30 cellular contexts compared by ENCODE assay signal in genomic region chr21:34653522-34653921, GRCh38. TPM values are rescaled to one million over a fixed set of nuclear protein-coding genes. Genes with fewer than 3 reads are reported as not detected.
"Had no signal": no experiment of that assay in that cellular context is flagged by ENCODE, and none has a peak within 500 bp of the region (broad histone marks: within the 10 kb centered on the region; RNA-seq: fewer than 3 reads in every experiment).

No MANE protein-coding gene starts in this region.

- H3K9me3 ChIP-seq: colonic mucosa, esophagus squamous epithelium, left lung, mucosa of descending colon had no signal

- H3K4me1 ChIP-seq: colonic mucosa, gastrocnemius medialis, heart right ventricle, left lung, lower lobe of right lung had no signal

- ATAC-seq: effector memory CD8-positive, alpha-beta T cell; esophagus mucosa; gastrocnemius medialis; heart right ventricle; left cardiac atrium; left lung; left ventricle myocardium superior; lower lobe of right lung; mucosa of descending colon had no signal

- H3K36me3 Mint-ChIP-seq: mesothelial cell of epicardium had no signal

- H3K27ac Mint-ChIP-seq: dendritic cell treated with granulocyte-macrophage colony-stimulating factor and Interleukin-4, amounts not matched to agents 40 ng/mL and 50 ng/mL, for 4 days; effector memory CD8-positive, alpha-beta T cell; endodermal cell; mesothelial cell of epicardium had no signal

- H3K9me3 Mint-ChIP-seq: effector memory CD8-positive, alpha-beta T cell had no signal

- H3K4me3 Mint-ChIP-seq: dendritic cell treated with granulocyte-macrophage colony-stimulating factor and Interleukin-4, amounts not matched to agents 40 ng/mL and 50 ng/mL, for 4 days; effector memory CD8-positive, alpha-beta T cell; endodermal cell; mesothelial cell of epicardium had no signal

- H3K36me3 ChIP-seq: colonic mucosa, esophagus squamous epithelium, gastrocnemius medialis, heart right ventricle, left lung, lower lobe of right lung had no signal

- H3K4me3 ChIP-seq: colonic mucosa, esophagus squamous epithelium, gastrocnemius medialis, heart right ventricle, left lung, lower lobe of right lung, mucosa of descending colon had no signal

- H3K27ac ChIP-seq: colonic mucosa, epithelial cell of prostate, esophagus squamous epithelium, gastrocnemius medialis, heart right ventricle, left lung, lower lobe of right lung had no signal

- DNase-seq: colonic mucosa; cortex of kidney; effector CD8-positive, alpha-beta T cell; effector memory CD8-positive, alpha-beta T cell; endodermal cell; erythroblast; esophagus squamous epithelium; foreskin fibroblast; foreskin melanocyte; gastrocnemius medialis; glutamatergic neuron; heart right ventricle; hippocampal formation; left cardiac atrium; left lung; left ventricle myocardium superior; lower lobe of right lung; mesenchymal stem cell; mucosa of descending colon had no signal

- H3K27me3 ChIP-seq: colonic mucosa had no signal

- FAIRE-seq: endometrium, islet of Langerhans, keratinocyte had no signal

RNA-seq across cellular contexts. Expression of gene CLIC6, which starts 15.3 kb away (rescaled TPM):
- total RNA-seq: dermis microvascular lymphatic vessel endothelial cell, glomerular endothelial cell, lung microvascular endothelial cell, myocyte had no signal
- polyA plus RNA-seq: keratinocyte had no signal
